ENCODE assay signal across 8 cellular contexts in genomic region chr12:14828896-14829295, GRCh38. TPM values are rescaled to one million over a fixed set of nuclear protein-coding genes. Genes with fewer than 3 reads are reported as not detected.
A peak's percentile ranks its signal among the peaks of the same experiment; 100 is the strongest.
DNase-seq lines count a peak whose midpoint lies in the region; ATAC-seq and TF ChIP-seq lines count a peak whose summit lies in the region.
"Had no signal": no experiment of that assay in that cellular context is flagged by ENCODE, and none has a peak within 500 bp of the region (broad histone marks: within the 10 kb centered on the region; RNA-seq: fewer than 3 reads in every experiment).

No MANE protein-coding gene starts in this region.

- no peaks in the 10 kb centered on the region for H3K79me1 ChIP-seq in H9 (ENCODE audit: insufficient read depth, low read depth, low read length, poor library complexity, severe bottlenecking)

- H2AFZ ChIP-seq in H9 (ENCODE audit: low read length) = no peak overlapping the region

- peak; percentile 57 for DNase-seq in H9
- DNase-seq in RKO (ENCODE audit: low spot score) = peak; percentile 53
- peak; percentile 29 for DNase-seq in medulla oblongata (ENCODE audit: extremely low spot score)
- DNase-seq in left lung = no peak
- no peak for DNase-seq in SKM-1 (lab: John Stamatoyannopoulos, UW; ENCODE audit: unreplicated experiment)
- DNase-seq in cortex of kidney (lab: John Stamatoyannopoulos, UW) = no peak
- DNase-seq: cerebellar nuclear complex had no signal

- no peak overlapping the region for H3K4me3 Mint-ChIP-seq in H9

- H2BK120ac ChIP-seq in H9 (ENCODE audit: low read depth, low read length, poor library complexity, severe bottlenecking) = no peak overlapping the region

- no peak overlapping the region for H4K5ac ChIP-seq in H9 (ENCODE audit: insufficient read length, low read depth, low read length)

- no peaks in the 10 kb centered on the region for H3K36me3 Mint-ChIP-seq in H9 (ENCODE audit: insufficient read depth in 1 of 3, low read depth in 3 of 3)

- H3K27me3 ChIP-seq in H9 (ENCODE audit: insufficient read depth, low read length) (no peaks in the 10 kb centered on the region), left lung (no peaks in the 10 kb centered on the region)

- no peak overlapping the region for H3K9ac ChIP-seq in H9 (ENCODE audit: extremely low read depth, insufficient read length, low read length)

- H3K36me3 ChIP-seq in left lung = no peaks in the 10 kb centered on the region

- no peaks in the 10 kb centered on the region for H3K23me2 ChIP-seq in H9 (ENCODE audit: insufficient read length, low read depth, low read length, poor library complexity, severe bottlenecking)

- no peak overlapping the region for H4K8ac ChIP-seq in H9 (replicated peaks; ENCODE audit: insufficient read length, low read depth, low read length)

- H3K9me3 Mint-ChIP-seq in H9 = no peaks in the 10 kb centered on the region

- no peak overlapping the region for H3K23ac ChIP-seq in H9 (ENCODE audit: insufficient read length, low read depth, low read length)

- no peak overlapping the region for H2BK15ac ChIP-seq in H9 (ENCODE audit: low read depth, low read length)

- no peak overlapping the region for H3K18ac ChIP-seq in H9 (ENCODE audit: insufficient read length, low read depth, low read length)

- no peak overlapping the region for H3T11ph ChIP-seq in H9 (ENCODE audit: low read length)

- H3K56ac ChIP-seq in H9 (ENCODE audit: insufficient read length, low read depth, low read length) = no peak overlapping the region

- H3K4me1 Mint-ChIP-seq in H9 = peaks cover 3 to 6% of the 10 kb centered on the region in 2 experiments; a peak in 2 of 4 replicates

- H4K91ac ChIP-seq in H9 (ENCODE audit: insufficient read length, low read depth, low read length) = no peak overlapping the region

- no peaks in the 10 kb centered on the region; the same call in 1 of the 2 replicates for H3K4me1 ChIP-seq in H9 (ENCODE audit: insufficient read depth, low read length)
- no peaks in the 10 kb centered on the region for H3K4me1 ChIP-seq in left lung

- H2BK20ac ChIP-seq in H9 (ENCODE audit: low read depth, low read length, poor library complexity, severe bottlenecking) = no peak overlapping the region

- no peak overlapping the region for H3K4ac ChIP-seq in H9 (ENCODE audit: low read depth, low read length)

- H3K9me3 ChIP-seq in H9 (ENCODE audit: control insufficient read depth, low read depth, low read length) (no peaks in the 10 kb centered on the region), left lung (no peaks in the 10 kb centered on the region)

- no peak overlapping the region for H3K27ac Mint-ChIP-seq in H9

- no peak for TF ChIP-seq CTCF in H9 (conservative IDR thresholded peaks at IDR 0.05)
- TF ChIP-seq CTCF in left lung (IDR thresholded peaks at IDR 0.05) = no peak

- no peaks in the 10 kb centered on the region; the same call in 1 of the 2 replicates for H3K79me2 ChIP-seq in H9 (ENCODE audit: insufficient read depth, low read length)

- no peaks in the 10 kb centered on the region for H3K27me3 Mint-ChIP-seq in H9 (ENCODE audit: low read depth)

- ATAC-seq in GM18867 (IDR thresholded peaks at IDR 0.05; ENCODE audit: unreplicated experiment) = peak; percentile 94
- no peak for ATAC-seq in left lung

- H3K4me3 ChIP-seq in left lung = no peak overlapping the region

- no peak overlapping the region for H2AK5ac ChIP-seq in H9 (ENCODE audit: insufficient read length, low read length)

- H3K27ac ChIP-seq in H9 (ENCODE audit: insufficient read length, low read depth, low read length) (no peak overlapping the region), left lung (no peak overlapping the region)

- no peaks in the 10 kb centered on the region for H4K20me1 ChIP-seq in H9 (ENCODE audit: control insufficient read depth, insufficient read depth, insufficient read length)

- no peak overlapping the region for H2BK5ac ChIP-seq in H9 (ENCODE audit: insufficient read length, low read length)

- intact Hi-C loops in left lung (cut with DNase I) = no loop called here

- no peak overlapping the region for H3K14ac ChIP-seq in H9 (ENCODE audit: insufficient read depth, low read length)

- H2BK12ac ChIP-seq in H9 (ENCODE audit: insufficient read length, low read depth, low read length) = no peak overlapping the region

- no peak overlapping the region for H3K4me2 ChIP-seq in H9 (ENCODE audit: insufficient read depth, insufficient read length, low read length)

RNA-seq across cellular contexts. Expression of gene ART4, which starts 14.4 kb away (rescaled TPM):
- total RNA-seq in H9 (2021) (not detected in 2 replicates), left lung (1 to 10 TPM; 2.7 to 3.1 TPM)

RNA-seq across cellular contexts. Expression of gene SMCO3, which starts 14.9 kb away (rescaled TPM):
- total RNA-seq in H9 (2021) (not detected in 2 replicates), left lung (1 to 10 TPM in 1 of 2 donors, under 1 TPM in 1; 0.97 to 1.1 TPM)

RNA-seq across cellular contexts. Expression of gene C12orf60, which starts 25.4 kb away (rescaled TPM):
- total RNA-seq in H9 (2021) (1.6 and 1.9 TPM in 2 replicates), left lung (1 to 10 TPM in 1 of 2 donors, under 1 TPM in 1; 0.81 to 1.2 TPM)

RNA-seq across cellular contexts. Expression of gene WBP11, which starts 25.6 kb away (rescaled TPM):
- 108 TPM in 2 replicates for total RNA-seq in H9 (2021)
- total RNA-seq in left lung = 10 to 100 TPM; 38.6 to 53.5 TPM

RNA-seq across cellular contexts. Expression of gene MGP, which starts 56.8 kb away (rescaled TPM):
- total RNA-seq in H9 (2021) (not detected in 2 replicates), left lung (100 to 1,000 TPM; 651 to 789 TPM)

Comparison
In these comparisons a context has a peak if more than half of its experiments do, and no peak if none do; other contexts are left out.
1. DNase-seq: peak in H9 (single experiment), RKO (single experiment) and medulla oblongata (single experiment); none in left lung (0 of 2), SKM-1 (single experiment) and cortex of kidney (single experiment).